8 cellular contexts compared by ENCODE assay signal in the genomic region with DNA sequence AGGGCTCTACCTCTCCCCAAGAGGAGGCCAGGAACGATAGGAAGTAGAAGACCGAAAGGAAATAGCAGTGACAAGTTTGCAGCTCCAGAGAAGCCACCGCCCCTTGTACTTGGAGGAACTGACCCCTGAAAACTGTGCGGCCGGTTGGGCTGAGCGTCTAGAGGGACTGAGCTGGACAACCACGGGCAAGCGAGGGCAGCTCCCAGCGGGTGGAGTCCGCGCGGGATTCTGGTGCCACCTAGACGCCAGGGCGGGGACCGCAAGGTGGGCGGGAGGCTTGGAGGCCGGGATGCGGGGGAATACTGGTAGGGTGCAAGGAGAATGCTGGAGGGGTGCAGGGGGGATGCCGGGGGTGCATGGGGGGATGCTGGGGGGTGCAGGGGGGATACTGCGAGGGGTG. TPM values are rescaled to one million over a fixed set of nuclear protein-coding genes. Genes with fewer than 3 reads are reported as not detected.
DNase-seq lines count a peak whose midpoint lies in the region; ATAC-seq, FAIRE-seq and TF ChIP-seq lines count a peak whose summit lies in the region.

No MANE protein-coding gene starts in this region.

- peak overlapping the region; percentile 69 for H3K4me2 ChIP-seq in astrocyte (ENCODE audit: low read length)

- H3K4me1 ChIP-seq in astrocyte (ENCODE audit: insufficient read depth, low read length): peaks cover 14% of the 10 kb centered on the region
- peaks cover 2 to 29% (median 25%) of the 10 kb centered on the region in 5 donors for H3K4me1 ChIP-seq in subcutaneous abdominal adipose tissue (ENCODE audit: control insufficient read depth in 5 of 5, insufficient read depth in 5 of 5, low read length in 5 of 5)

- H3K27me3 ChIP-seq in astrocyte (ENCODE audit: insufficient read depth, low read length): peaks cover 67% of the 10 kb centered on the region
- H3K27me3 ChIP-seq in subcutaneous abdominal adipose tissue (ENCODE audit: control insufficient read depth in 5 of 5, insufficient read depth in 4 of 5, low read length in 5 of 5): peaks cover 24 to 34% (median 26%) of the 10 kb centered on the region in 5 donors

- no peak overlapping the region for H3K27ac ChIP-seq in astrocyte (ENCODE audit: low read depth, low read length)
- H3K27ac ChIP-seq in subcutaneous abdominal adipose tissue (ENCODE audit: low read depth, low read length): no peak overlapping the region

- H3K27ac Mint-ChIP-seq in astrocyte (ENCODE audit: unreplicated experiment) (no peak overlapping the region), immature natural killer cell (no peak overlapping the region)

- no peak for FAIRE-seq in astrocyte (lab: Jason Lieb, UNC)

- H3K36me3 ChIP-seq in astrocyte (ENCODE audit: insufficient read depth, low read length) (no peaks in the 10 kb centered on the region), subcutaneous abdominal adipose tissue (ENCODE audit: control insufficient read depth in 5 of 5, insufficient read depth in 5 of 5, low read length in 5 of 5) (no peaks in the 10 kb centered on the region)

- peak overlapping the region; percentile 50 for H3K4me3 Mint-ChIP-seq in astrocyte (ENCODE audit: unreplicated experiment)
- H3K4me3 Mint-ChIP-seq in immature natural killer cell: peak overlapping the region in 4 of 5 donors; percentile 35 to 79 (median 45)

- H2AFZ ChIP-seq in astrocyte (ENCODE audit: low read depth, low read length): peak overlapping the region; percentile 46

- H3K36me3 Mint-ChIP-seq in astrocyte (ENCODE audit: low read depth, unreplicated experiment) (peaks cover 5% of the 10 kb centered on the region), immature natural killer cell (no peaks in the 10 kb centered on the region)

- DNase-seq in EH (ENCODE audit: low read depth) (peak; percentile 50), LHCN-M2 (ENCODE audit: low read depth) (peak; percentile 46), astrocyte (ENCODE audit: low read depth) (peak; percentile 8), immature natural killer cell (no peak), pons (ENCODE audit: low spot score) (no peak)

- H3K9me3 Mint-ChIP-seq in astrocyte (ENCODE audit: unreplicated experiment) (peaks cover 10% of the 10 kb centered on the region), immature natural killer cell (no peaks in the 10 kb centered on the region)

- H3K9ac ChIP-seq in astrocyte (ENCODE audit: low read length) (no peak overlapping the region), subcutaneous abdominal adipose tissue (ENCODE audit: low read length in 5 of 5) (no peak overlapping the region)

- no peak overlapping the region for H3K4me3 ChIP-seq in astrocyte (ENCODE audit: insufficient read depth, low read depth, low read length)
- H3K4me3 ChIP-seq in subcutaneous abdominal adipose tissue (ENCODE audit: low read depth in 1 of 5, low read length in 5 of 5): peak overlapping the region in 4 of 5 donors; percentile 40 to 46 (median 42)

- peak; percentile 4 for TF ChIP-seq CTCF in astrocyte (IDR thresholded peaks at IDR 0.05; ENCODE audit: insufficient read depth, low read depth, low read length)

- no peak for ATAC-seq in GM18498 (IDR thresholded peaks at IDR 0.05; ENCODE audit: unreplicated experiment)
- ATAC-seq in HG03520 (IDR thresholded peaks at IDR 0.05; ENCODE audit: unreplicated experiment): no peak

- no peaks in the 10 kb centered on the region for H3K9me3 ChIP-seq in astrocyte (ENCODE audit: insufficient read depth, low read depth, low read length)
- H3K9me3 ChIP-seq in subcutaneous abdominal adipose tissue (ENCODE audit: control insufficient read depth in 5 of 5, low read length in 5 of 5): no peaks in the 10 kb centered on the region

- H4K20me1 ChIP-seq in astrocyte (ENCODE audit: insufficient read depth, low read length): no peaks in the 10 kb centered on the region

- peaks cover 76% of the 10 kb centered on the region for H3K27me3 Mint-ChIP-seq in astrocyte (ENCODE audit: low read depth, unreplicated experiment)
- H3K27me3 Mint-ChIP-seq in immature natural killer cell (ENCODE audit: low read depth in 3 of 3): peaks cover 14 to 31% (median 23%) of the 10 kb centered on the region in 3 donors

- no peaks in the 10 kb centered on the region for H3K79me2 ChIP-seq in astrocyte (ENCODE audit: insufficient read depth, low read length)

- H3K4me1 Mint-ChIP-seq in astrocyte (ENCODE audit: low read depth, unreplicated experiment) (no peaks in the 10 kb centered on the region), immature natural killer cell (peaks cover 27 to 38% of the 10 kb centered on the region in 2 donors)

RNA-seq across cellular contexts. Expression of a gene that starts 1.3 kb away (rescaled TPM):
- total RNA-seq in LHCN-M2 (2014; rRNA removed) (not detected in 2 replicates), astrocyte (not detected in 2 replicates)
- polyA plus RNA-seq in LHCN-M2 (2012): not detected
- polyA plus RNA-seq in immature natural killer cell: under 1 TPM in 2 of 3 donors, not detected in 1; 0.12 to 0.34 TPM

RNA-seq across cellular contexts. Expression of a gene that starts 54.9 kb away (rescaled TPM):
- total RNA-seq in LHCN-M2 (2014; rRNA removed): 15.1 and 15.8 TPM in 2 replicates
- 16.2 TPM for polyA plus RNA-seq in LHCN-M2 (2012)
- total RNA-seq in astrocyte: 36.2 TPM in 2 replicates
- 10 to 100 TPM; 17.2 to 31.3 (median 27.5) TPM for polyA plus RNA-seq in immature natural killer cell

Comparison
In these comparisons a context has a peak if more than half of its experiments do, and no peak if none do; other contexts are left out.
1. DNase-seq: peak in EH (single experiment), LHCN-M2 (single experiment) and astrocyte (single experiment); none in immature natural killer cell (0 of 3) and pons (single experiment).